In genomic region chr21:46129846-46130651, GRCh38 we compare ENCODE assay signal across 31 cellular contexts. TPM values are rescaled to one million over a fixed set of nuclear protein-coding genes. Genes with fewer than 3 reads are reported as not detected.
DNase-seq lines count a peak whose midpoint lies in the region; ATAC-seq, FAIRE-seq and TF ChIP-seq lines count a peak whose summit lies in the region.
"Had no signal": no experiment of that assay in that cellular context is flagged by ENCODE, and none has a peak within 500 bp of the region (broad histone marks: within the 10 kb centered on the region; RNA-seq: fewer than 3 reads in every experiment).

No MANE protein-coding gene starts in this region.

- no peak overlapping the region for H3K9ac ChIP-seq in kidney (ENCODE audit: low read length in 2 of 2)
- H3K9ac ChIP-seq: neural progenitor cell had no signal

- no peaks in the 10 kb centered on the region for H3K4me1 ChIP-seq in kidney (ENCODE audit: control insufficient read depth in 1 of 2, insufficient read depth in 1 of 2, low read depth in 1 of 2, low read length in 2 of 2)
- H3K4me1 ChIP-seq in ovary (ENCODE audit: insufficient read depth) = no peaks in the 10 kb centered on the region
- H3K4me1 ChIP-seq: colonic mucosa, suprapubic skin, upper lobe of right lung had no signal

- intact Hi-C loops in natural killer cell (cut with micrococcal nuclease) (no loop called here), kidney (cut with DNase I) (no loop called here), ovary (cut with DNase I) (no loop called here)
- intact Hi-C loops in activated CD4-positive, alpha-beta T cell treated with anti-CD3 and anti-CD28 coated beads, Interleukin-2, amount 10 ng/mL, durations not matched to agents 24 days and 14 days (cut with micrococcal nuclease) = no loop called here

- 78 to 82% (median 79%) methylated on average over 26 to 27 of the region's 27 CpGs for WGBS in ovary, 3 donors

- H3K27ac ChIP-seq in kidney (ENCODE audit: low read depth in 2 of 2, low read length in 2 of 2) (no peak overlapping the region), ovary (no peak overlapping the region)
- H3K27ac ChIP-seq: colonic mucosa, neural progenitor cell, suprapubic skin, upper lobe of right lung had no signal

- no peaks in the 10 kb centered on the region for H3K9me3 Mint-ChIP-seq in natural killer cell treated with Interleukin-12 subunit alpha and Interleukin-12 subunit beta and Interleukin-15 and Interleukin-18, amount 100 ng/mL, for 72 hours
- no peaks in the 10 kb centered on the region for H3K9me3 Mint-ChIP-seq in natural killer cell
- H3K9me3 Mint-ChIP-seq in activated CD4-positive, alpha-beta T cell treated with anti-CD3 and anti-CD28 coated beads, Interleukin-2, amount 10 ng/mL, durations not matched to agents 24 days and 14 days = no peaks in the 10 kb centered on the region
- H3K9me3 Mint-ChIP-seq: activated naive CD4-positive, alpha-beta T cell treated with anti-CD3 and anti-CD28 coated beads, Interleukin-2, amount 50 U/mL, for 72 hours; CD4-positive, alpha-beta T cell; IgD-negative memory B cell; neural progenitor cell; stimulated activated naive B cell treated with anti-CD40 and anti-IgM and Interleukin-4, amounts not matched to agents 10 μg/mL and 1 μg/mL and 100 μg/mL, for 72 hours had no signal

- TF ChIP-seq CTCF in natural killer cell (IDR thresholded peaks at IDR 0.05) (no peak), kidney (IDR thresholded peaks at IDR 0.05; ENCODE audit: borderline replicate concordance, extremely low read depth, insufficient read depth) (no peak), ovary (IDR thresholded peaks at IDR 0.05) (no peak)

- peak; percentile 31 for DNase-seq in natural killer cell treated with Interleukin-12 subunit alpha and Interleukin-12 subunit beta and Interleukin-15 and Interleukin-18, amount 100 ng/mL, for 72 hours (ENCODE audit: low spot score)
- no peak for DNase-seq in natural killer cell
- peak; percentile 60 for DNase-seq in kidney
- peak in 3 of 5 donors; percentile 36 to 49 (median 39) for DNase-seq in ovary
- no peak for DNase-seq in hippocampal formation (lab: John Stamatoyannopoulos, UW)
- no peak for DNase-seq in activated CD4-positive, alpha-beta T cell treated with anti-CD3 and anti-CD28 coated beads, Interleukin-2, amount 10 ng/mL, durations not matched to agents 24 days and 14 days
- DNase-seq: activated CD8-positive, alpha-beta memory T cell treated with anti-CD3 and anti-CD28 coated beads for 24 hours; activated T-cell treated with anti-CD3 and anti-CD28 coated beads for 4 hours; AML-193; CD4-positive, alpha-beta T cell; colonic mucosa; DMS79 treated with DMSO at 0.1 percent for 48 hours; effector CD8-positive, alpha-beta T cell; GDM1; mammary epithelial cell; NCI-H1436 treated with DMSO at 0.1 percent for 48 hours; NCI-H345; SHP77 treated with DMSO at 0.1 percent for 48 hours; stimulated activated naive B cell treated with anti-CD40 and anti-IgM and Interleukin-4, amounts not matched to agents 10 μg/mL and 1 μg/mL and 100 μg/mL, for 72 hours; upper lobe of right lung had no signal

- no peaks in the 10 kb centered on the region for H3K4me1 Mint-ChIP-seq in natural killer cell treated with Interleukin-12 subunit alpha and Interleukin-12 subunit beta and Interleukin-15 and Interleukin-18, amount 100 ng/mL, for 72 hours (ENCODE audit: low read depth in 2 of 2)
- no peaks in the 10 kb centered on the region for H3K4me1 Mint-ChIP-seq in natural killer cell
- no peaks in the 10 kb centered on the region for H3K4me1 Mint-ChIP-seq in activated CD4-positive, alpha-beta T cell treated with anti-CD3 and anti-CD28 coated beads, Interleukin-2, amount 10 ng/mL, durations not matched to agents 24 days and 14 days
- H3K4me1 Mint-ChIP-seq: IgD-negative memory B cell; stimulated activated naive B cell treated with anti-CD40 and anti-IgM and Interleukin-4, amounts not matched to agents 10 μg/mL and 1 μg/mL and 100 μg/mL, for 72 hours had no signal

- no peaks in the 10 kb centered on the region for H3K9me3 ChIP-seq in kidney (ENCODE audit: control insufficient read depth in 1 of 2, low read length in 2 of 2)
- no peaks in the 10 kb centered on the region for H3K9me3 ChIP-seq in ovary
- H3K9me3 ChIP-seq: colonic mucosa, suprapubic skin, upper lobe of right lung had no signal

- H3K36me3 Mint-ChIP-seq in natural killer cell treated with Interleukin-12 subunit alpha and Interleukin-12 subunit beta and Interleukin-15 and Interleukin-18, amount 100 ng/mL, for 72 hours = no peaks in the 10 kb centered on the region
- no peaks in the 10 kb centered on the region for H3K36me3 Mint-ChIP-seq in natural killer cell
- no peaks in the 10 kb centered on the region for H3K36me3 Mint-ChIP-seq in activated CD4-positive, alpha-beta T cell treated with anti-CD3 and anti-CD28 coated beads, Interleukin-2, amount 10 ng/mL, durations not matched to agents 24 days and 14 days (ENCODE audit: low read depth)
- H3K36me3 Mint-ChIP-seq: activated naive CD4-positive, alpha-beta T cell treated with anti-CD3 and anti-CD28 coated beads, Interleukin-2, amount 50 U/mL, for 72 hours; IgD-negative memory B cell; neural progenitor cell; stimulated activated naive B cell treated with anti-CD40 and anti-IgM and Interleukin-4, amounts not matched to agents 10 μg/mL and 1 μg/mL and 100 μg/mL, for 72 hours had no signal

- no peak for TF ChIP-seq EP300 in ovary (IDR thresholded peaks at IDR 0.05)

- H3K27me3 ChIP-seq in ovary = no peaks in the 10 kb centered on the region
- H3K27me3 ChIP-seq: colonic mucosa, neural progenitor cell, suprapubic skin, upper lobe of right lung had no signal

- ATAC-seq in natural killer cell treated with Interleukin-12 subunit alpha and Interleukin-12 subunit beta and Interleukin-15 and Interleukin-18, amount 100 ng/mL, for 72 hours = no peak
- no peak for ATAC-seq in natural killer cell
- ATAC-seq in HG03439 (IDR thresholded peaks at IDR 0.05; ENCODE audit: unreplicated experiment) = no peak
- no peak for ATAC-seq in activated CD4-positive, CD25-positive, alpha-beta regulatory T cell treated with anti-CD3 and anti-CD28 coated beads, Interleukin-2, amount 50 U/mL, for 24 hours
- ATAC-seq: activated naive CD4-positive, alpha-beta T cell treated with anti-CD3 and anti-CD28 coated beads, Interleukin-2, amount 50 U/mL, for 72 hours; HCT116; stimulated activated naive B cell treated with anti-CD40 and anti-IgM and Interleukin-4, amounts not matched to agents 10 μg/mL and 1 μg/mL and 100 μg/mL, for 72 hours; upper lobe of right lung had no signal

- no peak for TF ChIP-seq POLR2A in ovary (IDR thresholded peaks at IDR 0.05)

- H3K27me3 Mint-ChIP-seq in natural killer cell treated with Interleukin-12 subunit alpha and Interleukin-12 subunit beta and Interleukin-15 and Interleukin-18, amount 100 ng/mL, for 72 hours = peaks cover 0 to under 1% of the 10 kb centered on the region in 2 donors
- H3K27me3 Mint-ChIP-seq in natural killer cell (ENCODE audit: low read depth in 2 of 2) = no peaks in the 10 kb centered on the region
- no peaks in the 10 kb centered on the region for H3K27me3 Mint-ChIP-seq in activated CD4-positive, alpha-beta T cell treated with anti-CD3 and anti-CD28 coated beads, Interleukin-2, amount 10 ng/mL, durations not matched to agents 24 days and 14 days
- H3K27me3 Mint-ChIP-seq: CD4-positive, alpha-beta T cell; IgD-negative memory B cell; progenitor cell of endocrine pancreas had no signal

- H3K36me3 ChIP-seq in kidney (ENCODE audit: control insufficient read depth in 1 of 2, insufficient read depth in 2 of 2, low read length in 2 of 2) = no peaks in the 10 kb centered on the region
- H3K36me3 ChIP-seq in ovary = no peaks in the 10 kb centered on the region
- H3K36me3 ChIP-seq: colonic mucosa, neural progenitor cell had no signal

- FAIRE-seq in kidney (lab: Jason Lieb, UNC) = no peak
- FAIRE-seq: A204.1, bronchial epithelial cell, keratinocyte had no signal

- H3K27ac Mint-ChIP-seq in natural killer cell treated with Interleukin-12 subunit alpha and Interleukin-12 subunit beta and Interleukin-15 and Interleukin-18, amount 100 ng/mL, for 72 hours = no peak overlapping the region
- no peak overlapping the region for H3K27ac Mint-ChIP-seq in natural killer cell
- H3K27ac Mint-ChIP-seq in activated CD4-positive, alpha-beta T cell treated with anti-CD3 and anti-CD28 coated beads, Interleukin-2, amount 10 ng/mL, durations not matched to agents 24 days and 14 days = no peak overlapping the region
- H3K27ac Mint-ChIP-seq: CD4-positive, alpha-beta T cell; IgD-negative memory B cell; neural progenitor cell; progenitor cell of endocrine pancreas had no signal

- H3K4me3 ChIP-seq in kidney (ENCODE audit: low read length in 2 of 2) (no peak overlapping the region), ovary (no peak overlapping the region)
- H3K4me3 ChIP-seq: colonic mucosa, neural progenitor cell, suprapubic skin, upper lobe of right lung had no signal

- H3K4me3 Mint-ChIP-seq in natural killer cell treated with Interleukin-12 subunit alpha and Interleukin-12 subunit beta and Interleukin-15 and Interleukin-18, amount 100 ng/mL, for 72 hours = no peak overlapping the region
- no peak overlapping the region for H3K4me3 Mint-ChIP-seq in natural killer cell
- no peak overlapping the region for H3K4me3 Mint-ChIP-seq in activated CD4-positive, alpha-beta T cell treated with anti-CD3 and anti-CD28 coated beads, Interleukin-2, amount 10 ng/mL, durations not matched to agents 24 days and 14 days
- H3K4me3 Mint-ChIP-seq: CD4-positive, alpha-beta T cell; IgD-negative memory B cell; neural progenitor cell; stimulated activated naive B cell treated with anti-CD40 and anti-IgM and Interleukin-4, amounts not matched to agents 10 μg/mL and 1 μg/mL and 100 μg/mL, for 72 hours had no signal

RNA-seq across cellular contexts. Expression of gene FTCD, which starts 25.3 kb away (rescaled TPM):
- total RNA-seq in natural killer cell treated with Interleukin-12 subunit alpha and Interleukin-12 subunit beta and Interleukin-15 and Interleukin-18, amount 100 ng/mL, for 72 hours = not detected
- under 1 TPM in 1 of 3 donors, not detected in 2; 0.34 TPM for total RNA-seq in natural killer cell
- 51.6 TPM for total RNA-seq in kidney
- 273 TPM for polyA plus RNA-seq in kidney (ENCODE audit: insufficient read depth, low read depth, low replicate concordance)
- total RNA-seq in ovary = 1 to 10 TPM in 5 of 7 donors, under 1 TPM in 2; 0.83 to 7.5 (median 3.8) TPM
- polyA plus RNA-seq in ovary = 1 to 10 TPM in 1 of 2 donors, not detected in 1; 3.5 TPM
- total RNA-seq in activated CD4-positive, alpha-beta T cell treated with anti-CD3 and anti-CD28 coated beads, Interleukin-2, amount 10 ng/mL, durations not matched to agents 24 days and 14 days = 0.30 and 0.43 TPM in 2 replicates
- total RNA-seq: bronchial epithelial cell, suprapubic skin had no signal
- polyA plus RNA-seq: IgD-negative memory B cell, keratinocyte, mammary epithelial cell had no signal

RNA-seq across cellular contexts. Expression of gene COL6A2, which starts 32.1 kb away (rescaled TPM):
- 1 to 10 TPM in 1 of 2 donors, under 1 TPM in 1; 0.88 to 4.2 TPM for total RNA-seq in natural killer cell treated with Interleukin-12 subunit alpha and Interleukin-12 subunit beta and Interleukin-15 and Interleukin-18, amount 100 ng/mL, for 72 hours
- 100 to 1,000 TPM in 1 of 3 donors, 10 to 100 TPM in 2; 93.9 to 110 (median 97.2) TPM for total RNA-seq in natural killer cell
- total RNA-seq in kidney = 174 TPM
- polyA plus RNA-seq in kidney (ENCODE audit: insufficient read depth, low read depth, low replicate concordance) = 52.4 TPM
- 1,000 to 10,000 TPM in 1 of 7 donors, 100 to 1,000 TPM in 6; 222 to 1,092 (median 831) TPM for total RNA-seq in ovary
- polyA plus RNA-seq in ovary = 100 to 1,000 TPM in 1 of 2 donors, 10 to 100 TPM in 1; 50.9 to 818 TPM
- total RNA-seq in activated CD4-positive, alpha-beta T cell treated with anti-CD3 and anti-CD28 coated beads, Interleukin-2, amount 10 ng/mL, durations not matched to agents 24 days and 14 days = 2.0 and 2.3 TPM in 2 replicates

RNA-seq across cellular contexts. Expression of gene SPATC1L, which starts 54.2 kb away (rescaled TPM):
- total RNA-seq in natural killer cell treated with Interleukin-12 subunit alpha and Interleukin-12 subunit beta and Interleukin-15 and Interleukin-18, amount 100 ng/mL, for 72 hours = 1 to 10 TPM in 1 of 2 donors, not detected in 1; 5.0 TPM
- total RNA-seq in natural killer cell (1 to 10 TPM in 2 of 3 donors, under 1 TPM in 1; 0.18 to 4.0 (median 2.7) TPM), kidney (8.7 TPM), ovary (10 to 100 TPM in 5 of 7 donors, 1 to 10 TPM in 2; 7.2 to 21.1 (median 14.9) TPM)
- polyA plus RNA-seq in kidney (ENCODE audit: insufficient read depth, low read depth, low replicate concordance) (3.7 TPM), ovary (10 to 100 TPM in 1 of 2 donors, 1 to 10 TPM in 1; 2.8 to 21.3 TPM)
- total RNA-seq in activated CD4-positive, alpha-beta T cell treated with anti-CD3 and anti-CD28 coated beads, Interleukin-2, amount 10 ng/mL, durations not matched to agents 24 days and 14 days = 10.8 and 12.0 TPM in 2 replicates

Comparison
In these comparisons a context has a peak if more than half of its experiments do, and no peak if none do; other contexts are left out.
1. DNase-seq: peak in natural killer cell treated with Interleukin-12 subunit alpha and Interleukin-12 subunit beta and Interleukin-15 and Interleukin-18, amount 100 ng/mL, for 72 hours (single experiment), kidney (single experiment) and ovary (3 of 5); none in natural killer cell (single experiment), hippocampal formation (0 of 2) and activated CD4-positive, alpha-beta T cell treated with anti-CD3 and anti-CD28 coated beads, Interleukin-2, amount 10 ng/mL, durations not matched to agents 24 days and 14 days (single experiment).
2. RNA of gene COL6A2, which starts 32.1 kb away (total RNA-seq): 222 to 1,092 TPM in ovary, 174 TPM in kidney (single experiment) and 93.9 to 110 TPM in natural killer cell; 0.88 to 4.2 TPM in natural killer cell treated with Interleukin-12 subunit alpha and Interleukin-12 subunit beta and Interleukin-15 and Interleukin-18, amount 100 ng/mL, for 72 hours and 2.0 to 2.3 TPM in activated CD4-positive, alpha-beta T cell treated with anti-CD3 and anti-CD28 coated beads, Interleukin-2, amount 10 ng/mL, durations not matched to agents 24 days and 14 days; every median in the first group is over 10 times any median in the second.